30 cellular contexts compared by ENCODE assay signal in the genomic region with DNA sequence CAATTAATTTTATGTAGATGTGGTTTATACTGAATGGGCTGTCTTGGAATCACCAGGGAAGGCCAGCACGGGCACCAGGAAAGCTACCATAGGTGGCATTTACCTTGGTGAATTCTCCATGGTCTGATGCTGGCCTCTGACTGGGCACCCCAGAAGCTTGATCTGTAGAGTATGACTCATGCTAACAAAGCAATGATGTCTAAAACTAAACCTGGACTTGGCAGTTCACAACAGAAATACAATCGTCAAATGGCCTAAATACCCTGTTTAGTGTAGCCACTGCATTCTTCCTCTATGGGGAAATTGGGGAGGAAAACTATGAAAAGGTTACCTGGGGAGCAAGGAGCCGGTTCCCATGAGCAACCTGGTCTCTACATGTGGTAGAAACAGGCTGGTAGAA.
"Had no signal": no experiment of that assay in that cellular context is flagged by ENCODE, and none has a peak within 500 bp of the region (broad histone marks: within the 10 kb centered on the region; RNA-seq: fewer than 3 reads in every experiment).

No MANE protein-coding gene starts in this region.

- H3K9me3 ChIP-seq: body of pancreas, gastroesophageal sphincter, ovary, thyroid gland, upper lobe of left lung had no signal

- H3K36me3 ChIP-seq: cardiac muscle cell, gastroesophageal sphincter, ovary, thyroid gland, upper lobe of left lung had no signal

- H3K4me3 ChIP-seq: body of pancreas, cardiac muscle cell, coronary artery, gastroesophageal sphincter, hepatocyte, ovary, smooth muscle cell, thyroid gland, upper lobe of left lung had no signal

- H3K9me3 Mint-ChIP-seq: memory B cell; naive thymus-derived CD4-positive, alpha-beta T cell; stimulated activated memory B cell treated with anti-CD40 and anti-IgM and Interleukin-4, amounts not matched to agents 10 μg/mL and 1 μg/mL and 100 μg/mL, for 72 hours; stimulated activated naive CD8-positive, alpha-beta T cell treated with anti-CD3 and anti-CD28 coated beads, Interleukin-15, amount 100 ng/mL, for 72 hours had no signal

- H3K4me1 ChIP-seq: body of pancreas, gastroesophageal sphincter, thyroid gland, upper lobe of left lung had no signal

- H3K4me3 Mint-ChIP-seq: activated naive CD8-positive, alpha-beta T cell; memory B cell; naive thymus-derived CD4-positive, alpha-beta T cell; stimulated activated memory B cell treated with anti-CD40 and anti-IgM and Interleukin-4, amounts not matched to agents 10 μg/mL and 1 μg/mL and 100 μg/mL, for 72 hours; stimulated activated naive CD8-positive, alpha-beta T cell treated with anti-CD3 and anti-CD28 coated beads, Interleukin-15, amount 100 ng/mL, for 72 hours had no signal

- H3K27ac Mint-ChIP-seq: activated naive CD8-positive, alpha-beta T cell; memory B cell; naive thymus-derived CD4-positive, alpha-beta T cell; progenitor cell of endocrine pancreas; stimulated activated memory B cell treated with anti-CD40 and anti-IgM and Interleukin-4, amounts not matched to agents 10 μg/mL and 1 μg/mL and 100 μg/mL, for 72 hours; stimulated activated naive CD8-positive, alpha-beta T cell treated with anti-CD3 and anti-CD28 coated beads, Interleukin-15, amount 100 ng/mL, for 72 hours had no signal

- H3K27ac ChIP-seq: body of pancreas, cardiac muscle cell, coronary artery, gastroesophageal sphincter, hepatocyte, ovary, thyroid gland, upper lobe of left lung, VCaP had no signal

- DNase-seq: activated CD4-positive, alpha-beta T cell treated with anti-CD3 and anti-CD28 coated beads for 4 hours; activated CD4-positive, alpha-beta T cell treated with anti-CD3 and anti-CD28 coated beads, Interleukin-2, amount 50 U/mL, for 48 hours; activated CD8-positive, alpha-beta memory T cell treated with anti-CD3 and anti-CD28 coated beads for 24 hours; activated effector memory CD4-positive, alpha-beta T cell treated with Interleukin-2 at 50 U/mL for 16 hours; activated naive CD4-positive, alpha-beta T cell treated with Interleukin-2 at 50 U/mL for 16 hours; anterior cingulate cortex; body of pancreas; cerebellar nuclear complex; kidney; midbrain; naive thymus-derived CD4-positive, alpha-beta T cell; ovary; stimulated activated CD4-positive, alpha-beta T cell treated with anti-CD3 and anti-CD28 coated beads, Interleukin-1b, Interleukin-23, amount 100 ng/mL, for 48 hours; stimulated activated CD4-positive, alpha-beta T cell treated with anti-CD3 and anti-CD28 coated beads, Interleukin-4, amount 100 ng/mL, for 4 hours; stimulated activated CD8-positive, alpha-beta memory T cell treated with anti-CD3 and anti-CD28 coated beads, Interleukin-4, amount 100 ng/mL, for 48 hours; stimulated activated naive CD8-positive, alpha-beta T cell treated with anti-CD3 and anti-CD28 coated beads, Interleukin-15, amount 100 ng/mL, for 72 hours; substantia nigra; T-helper 1 cell; thyroid gland; upper lobe of left lung had no signal

- H3K4me2 ChIP-seq: hepatocyte, smooth muscle cell had no signal

- ATAC-seq: body of pancreas; gastroesophageal sphincter; naive thymus-derived CD4-positive, alpha-beta T cell; stimulated activated memory B cell treated with anti-CD40 and anti-IgM and Interleukin-4, amounts not matched to agents 10 μg/mL and 1 μg/mL and 100 μg/mL, for 72 hours; stimulated activated naive CD8-positive, alpha-beta T cell treated with anti-CD3 and anti-CD28 coated beads, Interleukin-15, amount 100 ng/mL, for 72 hours had no signal

- H3K27me3 ChIP-seq: body of pancreas, cardiac muscle cell, hepatocyte, ovary, thyroid gland, upper lobe of left lung had no signal

- H3K79me2 ChIP-seq: hepatocyte had no signal

- H2AFZ ChIP-seq: hepatocyte had no signal

- H3K4me1 Mint-ChIP-seq: memory B cell; naive thymus-derived CD4-positive, alpha-beta T cell; stimulated activated memory B cell treated with anti-CD40 and anti-IgM and Interleukin-4, amounts not matched to agents 10 μg/mL and 1 μg/mL and 100 μg/mL, for 72 hours; stimulated activated naive CD8-positive, alpha-beta T cell treated with anti-CD3 and anti-CD28 coated beads, Interleukin-15, amount 100 ng/mL, for 72 hours had no signal

- H3K36me3 Mint-ChIP-seq: activated naive CD8-positive, alpha-beta T cell; memory B cell; naive thymus-derived CD4-positive, alpha-beta T cell; stimulated activated memory B cell treated with anti-CD40 and anti-IgM and Interleukin-4, amounts not matched to agents 10 μg/mL and 1 μg/mL and 100 μg/mL, for 72 hours had no signal
